Comparison of ENCODE assay signal across 8 cellular contexts in the genomic region with DNA sequence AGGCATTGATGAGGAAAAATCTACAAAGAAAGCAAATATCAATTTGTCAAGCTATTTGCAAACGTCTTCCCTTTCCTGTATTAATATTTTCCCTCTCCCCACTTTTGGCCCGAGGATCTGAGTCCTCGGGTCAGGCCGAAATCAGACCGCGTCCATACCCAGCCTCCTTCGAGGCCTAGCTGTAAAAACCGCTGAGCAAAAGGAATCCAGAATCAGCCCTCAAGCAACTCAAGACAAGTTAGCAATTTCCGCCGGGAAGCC. TPM values are rescaled to one million over a fixed set of nuclear protein-coding genes. Genes with fewer than 3 reads are reported as not detected.
A peak's percentile ranks its signal among the peaks of the same experiment; 100 is the strongest.
DNase-seq lines count a peak whose midpoint lies in the region; ATAC-seq and TF ChIP-seq lines count a peak whose summit lies in the region.

No MANE protein-coding gene starts in this region.

- H3K4me2 ChIP-seq in fibroblast of lung (ENCODE audit: extremely low read depth, insufficient read depth, low read length), result peak overlapping the region; percentile 98

- H3K9ac ChIP-seq in fibroblast of lung (ENCODE audit: insufficient read depth, low read length), result peak overlapping the region; percentile 100

- H3K27ac ChIP-seq in AG04450 (ENCODE audit: low read depth, low read length) (peak overlapping the region; percentile 96), Panc1 (ENCODE audit: low read length) (peak overlapping the region; percentile 92), fibroblast of lung (ENCODE audit: insufficient read depth, low read length) (peak overlapping the region; percentile 100), skin epidermis (peak overlapping the region; percentile 93 to 100 (median 99))

- H3K36me3 ChIP-seq in Panc1 (ENCODE audit: control insufficient read depth, insufficient read depth, low read length) (peaks cover 10% of the 10 kb centered on the region), fibroblast of lung (ENCODE audit: control insufficient read depth, insufficient read depth, low read length) (no peaks in the 10 kb centered on the region)

- intact Hi-C loops in Panc1 (cut with micrococcal nuclease; ENCODE audit: unreplicated experiment), result no loop called here

- H3K4me1 ChIP-seq in Panc1 (ENCODE audit: control insufficient read depth, insufficient read depth, low read length) (peaks cover 10% of the 10 kb centered on the region), fibroblast of lung (ENCODE audit: control insufficient read depth, extremely low read depth, insufficient read depth, low read length) (peaks cover 4% of the 10 kb centered on the region)

- DNase-seq in AG04450 (ENCODE audit: low read depth, low spot score) (no peak), Panc1 (ENCODE audit: low read depth, low spot score) (no peak), fibroblast of lung (ENCODE audit: low read depth in 2 of 2) (no peak), KBM-7 (no peak)

- no peaks in the 10 kb centered on the region for H4K20me1 ChIP-seq in fibroblast of lung (ENCODE audit: control insufficient read depth, extremely low read depth, insufficient read depth, low read length)

- H3K79me2 ChIP-seq in fibroblast of lung (ENCODE audit: control insufficient read depth, insufficient read depth, low read length), result peaks cover 44% of the 10 kb centered on the region

- POLR2A ChIA-PET in AG04450 (lab: Yijun Ruan, JAX) (interaction anchor here (0.8 to 1.7 kb wide), 15 partner anchors 8 to 110 kb away, joined by 3 to 13 read pairs (median 5); a partner anchor contains a TSS), Panc1 (lab: Charles Lee) (interaction anchor here (0.5 to 1.4 kb wide), 4 partner anchors 20 to 1097 kb away, joined by 3 to 6 read pairs (median 4); no protein-coding TSS in a partner anchor)

- BruUV-seq in Panc1 (replicated peaks; lab: Mats Ljungman, UMichigan), result no TSS peak

- H3K27me3 ChIP-seq in AG04450 (ENCODE audit: control insufficient read depth, insufficient read depth, low read length), result no peaks in the 10 kb centered on the region
- no peaks in the 10 kb centered on the region for H3K27me3 ChIP-seq in Panc1 (ENCODE audit: control insufficient read depth, insufficient read depth, low read length)
- H3K27me3 ChIP-seq in fibroblast of lung (ENCODE audit: control insufficient read depth, insufficient read depth, low read length), result no peaks in the 10 kb centered on the region

- TF ChIP-seq CTCF in AG04450 (IDR thresholded peaks at IDR 0.05; ENCODE audit: low read depth, low read length) (no peak), Panc1 (IDR thresholded peaks at IDR 0.05) (no peak), fibroblast of lung (conservative IDR thresholded peaks at IDR 0.05 in 1 of 2, IDR thresholded peaks at IDR 0.05 in 1 of 2; ENCODE audit: low read depth in 1 of 2, low read length in 2 of 2) (no peak)

- H2AFZ ChIP-seq in fibroblast of lung (ENCODE audit: low read length), result peak overlapping the region; percentile 54

- H3K9me3 ChIP-seq in AG04450 (ENCODE audit: control insufficient read depth, insufficient read depth, low read length) (no peaks in the 10 kb centered on the region; the same call in 1 of the 2 replicates), Panc1 (ENCODE audit: control insufficient read depth, insufficient read depth, low read depth, low read length) (no peaks in the 10 kb centered on the region), fibroblast of lung (ENCODE audit: control insufficient read depth, insufficient read depth, low read depth, low read length) (no peaks in the 10 kb centered on the region)

- in situ Hi-C loops in Panc1 (cut with HindIII; ENCODE audit: low pct_unique_long_range_greater_than_20kb, low sequenced_read_pairs), result no loop called here
- in situ Hi-C loops in KBM-7 (cut with MboI; ENCODE audit: low pct_unique_long_range_greater_than_20kb, low sequenced_read_pairs), result no loop called here

- H3K4me3 ChIP-seq in AG04450 (ENCODE audit: low read depth, low read length) (peak overlapping the region; percentile 61), Panc1 (ENCODE audit: low read depth in 2 of 2, low read length in 2 of 2) (peak overlapping the region; percentile 86 to 92), fibroblast of lung (replicated peaks in 1 of 4; ENCODE audit: control extremely low read depth in 1 of 4, insufficient read depth in 1 of 4, low read depth in 3 of 4, low read length in 4 of 4) (peak overlapping the region; percentile 39 to 94 (median 58)), skin epidermis (peak overlapping the region; percentile 65 to 90 (median 78))

- ATAC-seq in GM19455 (IDR thresholded peaks at IDR 0.05; ENCODE audit: unreplicated experiment) (peak; percentile 22), Panc1 (no peak), GM21619 (IDR thresholded peaks at IDR 0.05; ENCODE audit: unreplicated experiment) (no peak), esophagus mucosa (no peak)

- CTCF ChIA-PET in AG04450 (lab: Charles Lee) (interaction anchor here (0.5 to 2.9 kb wide), 36 partner anchors 9 to 487 kb away, joined by 3 to 30 read pairs (median 4); a partner anchor contains a TSS), Panc1 (lab: Charles Lee) (interaction anchor here (1.2 kb wide), 1 partner anchor 220 kb away, joined by 3 read pairs; a partner anchor contains a TSS)

RNA-seq across cellular contexts. Expression of a gene that starts 0.4 kb away (rescaled TPM):
- 65.3 and 86.7 TPM in 2 replicates for polyA plus RNA-seq in AG04450 (2011; rRNA removed)
- 210 and 277 TPM in 2 replicates for polyA minus RNA-seq in AG04450 (2011; rRNA and poly(A)+ RNA removed)
- 79.4 TPM for total RNA-seq in Panc1 (2021; ENCODE audit: unreplicated experiment)
- 72.0 TPM for polyA plus RNA-seq in Panc1 (2012; ENCODE audit: insufficient read length)
- 14.1 and 16.5 TPM in 2 replicates for total RNA-seq in fibroblast of lung
- polyA plus RNA-seq in fibroblast of lung, result 82.3 and 103 TPM in 2 replicates
- 54.5 and 66.4 TPM in 2 replicates for polyA plus RNA-seq in fibroblast of lung (2012)
- 515 and 704 TPM in 2 replicates for polyA minus RNA-seq in fibroblast of lung (ENCODE audit: low replicate concordance)
- 58.4 TPM for total RNA-seq in esophagus mucosa

RNA-seq across cellular contexts. Expression of a gene that starts 24.1 kb away (rescaled TPM):
- 8.1 and 11.1 TPM in 2 replicates for polyA plus RNA-seq in AG04450 (2011; rRNA removed)
- 13.5 and 16.7 TPM in 2 replicates for polyA minus RNA-seq in AG04450 (2011; rRNA and poly(A)+ RNA removed)
- total RNA-seq in Panc1 (2021; ENCODE audit: unreplicated experiment), result 19.9 TPM
- 11.6 TPM for polyA plus RNA-seq in Panc1 (2012; ENCODE audit: insufficient read length)
- 16.2 and 19.2 TPM in 2 replicates for total RNA-seq in fibroblast of lung
- 11.5 TPM in 2 replicates for polyA plus RNA-seq in fibroblast of lung
- polyA plus RNA-seq in fibroblast of lung (2012), result 7.0 and 9.3 TPM in 2 replicates
- 3.7 and 6.4 TPM in 2 replicates for polyA minus RNA-seq in fibroblast of lung (ENCODE audit: low replicate concordance)
- total RNA-seq in esophagus mucosa, result 11.0 TPM

RNA-seq across cellular contexts. Expression of a gene that starts 24.2 kb away (rescaled TPM):
- polyA plus RNA-seq in AG04450 (2011; rRNA removed) (4.2 and 6.7 TPM in 2 replicates), fibroblast of lung (7.3 and 13.0 TPM in 2 replicates)
- 5.6 and 9.7 TPM in 2 replicates for polyA minus RNA-seq in AG04450 (2011; rRNA and poly(A)+ RNA removed)
- total RNA-seq in Panc1 (2021; ENCODE audit: unreplicated experiment) (21.7 TPM), fibroblast of lung (8.6 and 9.8 TPM in 2 replicates), esophagus mucosa (8.7 TPM)
- 4.9 TPM for polyA plus RNA-seq in Panc1 (2012; ENCODE audit: insufficient read length)
- 4.8 and 9.7 TPM in 2 replicates for polyA plus RNA-seq in fibroblast of lung (2012)
- polyA minus RNA-seq in fibroblast of lung (ENCODE audit: low replicate concordance), result 1.2 and 2.6 TPM in 2 replicates
